24 cellular contexts compared by ENCODE assay signal in the genomic region with DNA sequence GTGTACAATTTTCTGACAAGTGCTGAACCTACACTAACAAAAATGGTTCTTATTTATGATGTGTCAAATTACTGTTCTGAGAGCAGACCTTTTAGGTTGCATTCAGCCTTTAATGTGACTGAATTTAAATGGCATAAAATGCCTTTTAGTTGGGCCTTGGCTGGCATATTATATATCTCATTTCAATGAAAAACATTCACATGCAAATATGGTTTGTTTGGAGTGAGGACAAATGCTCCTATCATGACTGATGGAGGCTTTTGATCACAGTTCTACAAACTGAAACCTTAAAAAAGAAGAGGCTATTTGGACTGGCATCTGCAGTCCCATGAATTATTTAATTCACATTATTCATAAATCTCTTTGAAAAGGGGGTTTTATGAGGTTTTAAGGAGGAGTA.
"Had no signal": no experiment of that assay in that cellular context is flagged by ENCODE, and none has a peak within 500 bp of the region (broad histone marks: within the 10 kb centered on the region; RNA-seq: fewer than 3 reads in every experiment).

No MANE protein-coding gene starts in this region.

- H3K9me3 Mint-ChIP-seq: neural progenitor cell had no signal

- H2AFZ ChIP-seq: hepatocyte, neural progenitor cell had no signal

- H3K4me3 ChIP-seq: adrenal gland, ascending aorta, hepatocyte, lung, neural progenitor cell, sigmoid colon, testis, uterus had no signal

- H3K4me1 ChIP-seq: adrenal gland, ascending aorta, neural progenitor cell, sigmoid colon, testis, uterus had no signal

- H3K4me2 ChIP-seq: hepatocyte, neural progenitor cell had no signal

- H3K9ac ChIP-seq: neural progenitor cell had no signal

- H3K27ac ChIP-seq: adrenal gland, ascending aorta, hepatocyte, neural progenitor cell, sigmoid colon, testis, uterus had no signal

- H3K27ac Mint-ChIP-seq: activated CD8-positive, alpha-beta T cell treated with anti-CD3 and anti-CD28 coated beads, Interleukin-2, amount 10 ng/mL, durations not matched to agents 7 days and 5 days; activated naive CD8-positive, alpha-beta T cell; activated T-helper 17 cell treated with anti-CD3 and anti-CD28 coated beads, Interleukin-2, amount 50 U/mL, for 72 hours; effector memory CD8-positive, alpha-beta T cell; immature natural killer cell; naive B cell; neural progenitor cell; progenitor cell of endocrine pancreas had no signal

- H3K9me3 ChIP-seq: adrenal gland, ascending aorta, sigmoid colon, testis, uterus had no signal

- H3K36me3 Mint-ChIP-seq: activated naive CD8-positive, alpha-beta T cell; immature natural killer cell; naive B cell; neural progenitor cell had no signal

- H3K27me3 Mint-ChIP-seq: activated naive CD8-positive, alpha-beta T cell; activated T-helper 17 cell treated with anti-CD3 and anti-CD28 coated beads, Interleukin-2, amount 50 U/mL, for 72 hours; effector memory CD8-positive, alpha-beta T cell; naive B cell; progenitor cell of endocrine pancreas had no signal

- H3K79me2 ChIP-seq: hepatocyte had no signal

- H3K36me3 ChIP-seq: adrenal gland, ascending aorta, neural progenitor cell, sigmoid colon, uterus had no signal

- DNase-seq: activated CD4-positive, alpha-beta T cell treated with anti-CD3 and anti-CD28 coated beads for 1 hour; activated CD4-positive, alpha-beta T cell treated with anti-CD3 and anti-CD28 coated beads, Interleukin-2, amount 50 U/mL, for 1 hour; activated CD8-positive, alpha-beta T cell treated with anti-CD3 and anti-CD28 coated beads, Interleukin-2, amount 10 ng/mL, durations not matched to agents 7 days and 5 days; adrenal gland; central memory CD4-positive, alpha-beta T cell; effector memory CD8-positive, alpha-beta T cell; glutamatergic neuron; immature natural killer cell; naive B cell; retina; sigmoid colon; stimulated activated CD4-positive, alpha-beta T cell treated with anti-CD3 and anti-CD28 coated beads, Interleukin-2, amount 100 ng/mL, for 48 hours; stimulated activated CD8-positive, alpha-beta memory T cell treated with anti-CD3 and anti-CD28 coated beads, Interleukin-4, amount 100 ng/mL, for 48 hours; stimulated activated naive CD4-positive, alpha-beta T cell; testis; trophoblast cell; uterus had no signal

- H3K27me3 ChIP-seq: adrenal gland, ascending aorta, hepatocyte, neural progenitor cell, sigmoid colon, testis, uterus had no signal

- H3K4me1 Mint-ChIP-seq: activated T-helper 17 cell treated with anti-CD3 and anti-CD28 coated beads, Interleukin-2, amount 50 U/mL, for 72 hours; immature natural killer cell; naive B cell; neural progenitor cell had no signal

- H3K4me3 Mint-ChIP-seq: activated CD8-positive, alpha-beta T cell treated with anti-CD3 and anti-CD28 coated beads, Interleukin-2, amount 10 ng/mL, durations not matched to agents 7 days and 5 days; activated naive CD8-positive, alpha-beta T cell; activated T-helper 17 cell treated with anti-CD3 and anti-CD28 coated beads, Interleukin-2, amount 50 U/mL, for 72 hours; effector memory CD8-positive, alpha-beta T cell; immature natural killer cell; naive B cell; neural progenitor cell had no signal
